23 cellular contexts compared by ENCODE assay signal in the genomic region with DNA sequence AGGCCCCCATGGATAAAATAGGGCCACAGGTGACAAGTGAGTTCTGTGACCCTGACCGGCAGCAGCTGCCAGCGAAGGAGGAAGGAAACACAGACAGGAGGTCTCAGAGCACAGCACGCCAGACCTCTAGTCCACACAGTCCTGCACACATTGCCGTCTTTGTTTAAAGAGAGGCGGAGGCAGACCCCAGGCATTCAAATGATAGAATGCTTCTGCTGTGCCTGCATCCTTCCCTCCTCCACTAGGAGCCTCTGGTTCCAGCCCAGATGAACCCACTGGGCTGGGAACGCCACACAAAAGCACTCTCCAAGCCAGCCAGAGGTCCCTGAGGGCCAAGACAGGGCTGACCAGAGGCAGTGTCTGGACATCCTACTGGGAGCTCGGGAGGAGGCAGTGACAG.
A peak's percentile ranks its signal among the peaks of the same experiment; 100 is the strongest.
DNase-seq lines count a peak whose midpoint lies in the region; ATAC-seq and TF ChIP-seq lines count a peak whose summit lies in the region.
"Had no signal": no experiment of that assay in that cellular context is flagged by ENCODE, and none has a peak within 500 bp of the region (broad histone marks: within the 10 kb centered on the region; RNA-seq: fewer than 3 reads in every experiment).

No MANE protein-coding gene starts in this region.

- H3K4me1 Mint-ChIP-seq in endodermal cell (peaks cover 27% of the 10 kb centered on the region), nephron progenitor cell (peaks cover 91% of the 10 kb centered on the region)
- H3K4me1 Mint-ChIP-seq: T-cell had no signal

- no peaks in the 10 kb centered on the region for H3K9me3 ChIP-seq in endodermal cell (ENCODE audit: control insufficient read depth, low read length)
- H3K9me3 ChIP-seq: pancreas had no signal

- H3K4me3 Mint-ChIP-seq in endodermal cell (no peak overlapping the region), nephron progenitor cell (no peak overlapping the region)
- H3K4me3 Mint-ChIP-seq: activated naive CD8-positive, alpha-beta T cell; memory B cell; naive thymus-derived CD4-positive, alpha-beta T cell; T-cell had no signal

- no peak overlapping the region for H3K9ac ChIP-seq in endodermal cell (ENCODE audit: extremely low read depth, low read length, poor library complexity, severe bottlenecking)

- H3K36me3 Mint-ChIP-seq in endodermal cell (ENCODE audit: low read depth) (no peaks in the 10 kb centered on the region), nephron progenitor cell (ENCODE audit: low read depth) (no peaks in the 10 kb centered on the region)
- H3K36me3 Mint-ChIP-seq: activated naive CD8-positive, alpha-beta T cell; naive thymus-derived CD4-positive, alpha-beta T cell; T-cell had no signal

- H3K27me3 Mint-ChIP-seq in endodermal cell (ENCODE audit: insufficient read depth) = no peaks in the 10 kb centered on the region
- H3K27me3 Mint-ChIP-seq in nephron progenitor cell (ENCODE audit: low read depth, poor library complexity) = peaks cover 12% of the 10 kb centered on the region
- H3K27me3 Mint-ChIP-seq: activated naive CD8-positive, alpha-beta T cell; T-cell had no signal

- H3K4me1 ChIP-seq in endodermal cell (ENCODE audit: control insufficient read depth, insufficient read depth, low read length) = peaks cover 10% of the 10 kb centered on the region
- H3K4me1 ChIP-seq: pancreas had no signal

- TF ChIP-seq CTCF in endodermal cell (conservative IDR thresholded peaks at IDR 0.05) (peak; percentile 25), nephron progenitor cell (IDR thresholded peaks at IDR 0.05) (no peak)

- peak overlapping the region; percentile 90 for H3K27ac ChIP-seq in endodermal cell (ENCODE audit: low read depth, low read length)
- H3K27ac ChIP-seq: pancreas, PC-9 had no signal

- no peak for ATAC-seq in left lobe of liver
- ATAC-seq in HG02970 (IDR thresholded peaks at IDR 0.05; ENCODE audit: low FRiP score, unreplicated experiment) = no peak
- ATAC-seq: K562; naive thymus-derived CD4-positive, alpha-beta T cell; pancreas; T-cell had no signal

- H3K27ac Mint-ChIP-seq in endodermal cell (no peak overlapping the region), nephron progenitor cell (peak overlapping the region; percentile 98)
- H3K27ac Mint-ChIP-seq: activated naive CD8-positive, alpha-beta T cell; activated T-helper 2 cell treated with anti-CD3 and anti-CD28 coated beads, Interferon-gamma antibody, Interleukin-2, Interleukin-4, amounts not matched to agents 10 μg/mL and 5 μg/mL and 100 μg/mL, durations not matched to agents 14 hours and 24 hours and 36 hours; memory B cell; T-cell had no signal

- no peaks in the 10 kb centered on the region for H3K36me3 ChIP-seq in endodermal cell (ENCODE audit: control insufficient read depth, insufficient read depth, low read length)
- H3K36me3 ChIP-seq: pancreas had no signal

- H3K9me3 Mint-ChIP-seq in endodermal cell (no peaks in the 10 kb centered on the region), nephron progenitor cell (no peaks in the 10 kb centered on the region)
- H3K9me3 Mint-ChIP-seq: activated T-helper 2 cell treated with anti-CD3 and anti-CD28 coated beads, Interferon-gamma antibody, Interleukin-2, Interleukin-4, amounts not matched to agents 10 μg/mL and 5 μg/mL and 100 μg/mL, durations not matched to agents 14 hours and 24 hours and 36 hours; memory B cell; naive thymus-derived CD4-positive, alpha-beta T cell; T-cell had no signal

- DNase-seq in NCI-H69 (lab: John Stamatoyannopoulos, UW) (peak; percentile 6), endodermal cell (no peak), nephron progenitor cell (no peak), left lobe of liver (ENCODE audit: low spot score) (no peak), NCI-H82 (lab: John Stamatoyannopoulos, UW) (no peak), dermis blood vessel endothelial cell (no peak)
- DNase-seq: activated CD4-positive, alpha-beta T cell treated with anti-CD3 and anti-CD28 coated beads, Interleukin-2, amount 50 U/mL, for 4 hours; activated CD8-positive, alpha-beta memory T cell treated with anti-CD3 and anti-CD28 coated beads, Interleukin-2, amount 50 U/mL, for 4 hours; DMS53; GF-D8; naive thymus-derived CD4-positive, alpha-beta T cell; NCI-H1694 treated with DMSO at 0.1 percent for 48 hours; NCI-H2171 treated with DMSO at 0.1 percent for 48 hours; NCI-H774; PC-9; SIG-M5; T-cell had no signal

- no peaks in the 10 kb centered on the region for H3K27me3 ChIP-seq in endodermal cell (ENCODE audit: control insufficient read depth, insufficient read depth, low read length, poor library complexity, severe bottlenecking)
- H3K27me3 ChIP-seq: pancreas had no signal

- no peak overlapping the region for H3K4me3 ChIP-seq in endodermal cell (ENCODE audit: low read length)
- H3K4me3 ChIP-seq: K562, pancreas, PC-9 had no signal

- WGBS in endodermal cell (ENCODE audit: insufficient coverage in 1 of 2, insufficient read length in 1 of 2), 2 experiments = 62 to 81% methylated on average over 4 to 7 of the region's 7 CpGs
